ENCODE assay signal across 1 cellular context in the genomic region with DNA sequence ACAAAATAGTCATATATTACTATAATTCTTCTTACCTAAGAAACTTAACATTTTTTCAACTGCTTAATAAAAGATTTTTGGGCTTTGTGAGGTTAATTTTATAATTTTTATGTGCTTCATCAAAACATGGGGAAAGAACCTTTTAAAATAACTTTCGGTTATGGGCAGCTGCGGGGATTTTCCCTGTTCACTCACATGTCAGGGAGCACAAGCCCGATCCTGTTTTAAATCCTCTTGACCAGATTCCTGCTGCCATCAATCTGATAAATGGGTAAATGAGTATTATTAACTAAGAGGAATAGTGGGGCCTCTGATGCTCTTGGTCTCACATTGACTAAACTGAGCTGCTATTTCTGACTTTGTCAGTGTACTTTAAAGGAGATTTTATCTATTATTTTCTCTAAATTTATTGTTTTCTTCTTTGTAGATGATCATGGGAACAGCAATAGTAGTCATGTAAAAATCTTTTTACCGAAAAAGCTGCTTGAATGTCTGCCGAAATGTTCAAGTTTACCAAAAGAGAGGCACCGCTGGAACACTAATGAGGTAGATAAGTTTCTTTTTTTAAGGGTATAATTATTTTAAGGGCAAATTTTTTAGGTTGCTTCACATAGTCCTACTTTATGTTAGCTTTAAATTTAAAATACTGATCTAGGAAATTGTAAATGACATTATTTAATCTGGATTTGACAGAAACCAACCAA.
TF ChIP-seq lines count a peak whose summit lies in the region.

No MANE protein-coding gene starts in this region.

TF ChIP-seq in GM12878, 131 proteins besides CTCF, POLR2A, EP300 and RAD21 (continued from another document and continues in another):
- TF ChIP-seq, protein P1, sequence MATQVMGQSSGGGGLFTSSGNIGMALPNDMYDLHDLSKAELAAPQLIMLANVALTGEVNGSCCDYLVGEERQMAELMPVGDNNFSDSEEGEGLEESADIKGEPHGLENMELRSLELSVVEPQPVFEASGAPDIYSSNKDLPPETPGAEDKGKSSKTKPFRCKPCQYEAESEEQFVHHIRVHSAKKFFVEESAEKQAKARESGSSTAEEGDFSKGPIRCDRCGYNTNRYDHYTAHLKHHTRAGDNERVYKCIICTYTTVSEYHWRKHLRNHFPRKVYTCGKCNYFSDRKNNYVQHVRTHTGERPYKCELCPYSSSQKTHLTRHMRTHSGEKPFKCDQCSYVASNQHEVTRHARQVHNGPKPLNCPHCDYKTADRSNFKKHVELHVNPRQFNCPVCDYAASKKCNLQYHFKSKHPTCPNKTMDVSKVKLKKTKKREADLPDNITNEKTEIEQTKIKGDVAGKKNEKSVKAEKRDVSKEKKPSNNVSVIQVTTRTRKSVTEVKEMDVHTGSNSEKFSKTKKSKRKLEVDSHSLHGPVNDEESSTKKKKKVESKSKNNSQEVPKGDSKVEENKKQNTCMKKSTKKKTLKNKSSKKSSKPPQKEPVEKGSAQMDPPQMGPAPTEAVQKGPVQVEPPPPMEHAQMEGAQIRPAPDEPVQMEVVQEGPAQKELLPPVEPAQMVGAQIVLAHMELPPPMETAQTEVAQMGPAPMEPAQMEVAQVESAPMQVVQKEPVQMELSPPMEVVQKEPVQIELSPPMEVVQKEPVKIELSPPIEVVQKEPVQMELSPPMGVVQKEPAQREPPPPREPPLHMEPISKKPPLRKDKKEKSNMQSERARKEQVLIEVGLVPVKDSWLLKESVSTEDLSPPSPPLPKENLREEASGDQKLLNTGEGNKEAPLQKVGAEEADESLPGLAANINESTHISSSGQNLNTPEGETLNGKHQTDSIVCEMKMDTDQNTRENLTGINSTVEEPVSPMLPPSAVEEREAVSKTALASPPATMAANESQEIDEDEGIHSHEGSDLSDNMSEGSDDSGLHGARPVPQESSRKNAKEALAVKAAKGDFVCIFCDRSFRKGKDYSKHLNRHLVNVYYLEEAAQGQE (IDR thresholded peaks at IDR 0.05; ENCODE audit: low read depth, low read length) = no peak
- TF ChIP-seq STAT3 (IDR thresholded peaks at IDR 0.05; ENCODE audit: low read depth, low read length) (no peak), NFIC (IDR thresholded peaks at IDR 0.05; ENCODE audit: low read depth, low read length) (no peak), MTA2 (IDR thresholded peaks at IDR 0.05; ENCODE audit: low read depth) (peak; percentile 40; the same call in 1 of the 2 replicates), SMARCA5 (IDR thresholded peaks at IDR 0.05) (no peak), ZNF274 (IDR thresholded peaks at IDR 0.05; ENCODE audit: insufficient read depth, insufficient read length) (no peak), JUNB (IDR thresholded peaks at IDR 0.05) (no peak), ZBTB40 (IDR thresholded peaks at IDR 0.05; ENCODE audit: borderline replicate concordance) (peak; percentile 35; the same call in 1 of the 2 replicates), SMAD1 (IDR thresholded peaks at IDR 0.05; ENCODE audit: low read depth, partially characterized antibody) (no peak), POU2F2 (IDR thresholded peaks at IDR 0.05; ENCODE audit: borderline replicate concordance, low read depth, low read length) (no peak), ZBTB33 (IDR thresholded peaks at IDR 0.05) (no peak), DPF2 (IDR thresholded peaks at IDR 0.05) (peak; percentile 32; the same call in 1 of the 2 replicates), GATAD2B (conservative IDR thresholded peaks at IDR 0.05; ENCODE audit: low read depth) (no peak), BCL3 (IDR thresholded peaks at IDR 0.05; ENCODE audit: borderline replicate concordance, insufficient read depth, low read depth, low read length, poor library complexity, severe bottlenecking) (no peak), NRF1 (conservative IDR thresholded peaks at IDR 0.05; ENCODE audit: low read depth, low read length) (no peak), RUNX3 (IDR thresholded peaks at IDR 0.05; ENCODE audit: low read length) (no peak), POLR2AphosphoS2 (IDR thresholded peaks at IDR 0.05; ENCODE audit: low read depth, low read length) (no peak), TCF12 (IDR thresholded peaks at IDR 0.05; ENCODE audit: low read depth, low read length) (0 out of 2 replicates have a peak, but pooled peaks have one; percentile 65), EZH2 (IDR thresholded peaks at IDR 0.05; ENCODE audit: borderline replicate concordance, control insufficient read depth, low read depth, low read length) (no peak), EGR1 (IDR thresholded peaks at IDR 0.05; ENCODE audit: borderline replicate concordance in 1 of 2, low read depth in 2 of 2, low read length in 2 of 2) (no peak), ZNF384 (IDR thresholded peaks at IDR 0.05; ENCODE audit: borderline replicate concordance, low read depth, low read length) (no peak), KAT2A (conservative IDR thresholded peaks at IDR 0.05; ENCODE audit: control insufficient read depth, low read depth, low read length) (no peak), MXI1 (IDR thresholded peaks at IDR 0.05; ENCODE audit: low read depth, low read length) (no peak), CREM (IDR thresholded peaks at IDR 0.05; ENCODE audit: low read depth) (no peak), ZNF592 (IDR thresholded peaks at IDR 0.05) (no peak), EED (IDR thresholded peaks at IDR 0.05; ENCODE audit: low read depth) (no peak), NFXL1 (IDR thresholded peaks at IDR 0.05; ENCODE audit: borderline replicate concordance) (no peak), TCF7 (IDR thresholded peaks at IDR 0.05; ENCODE audit: borderline replicate concordance) (no peak), POLR2AphosphoS5 (IDR thresholded peaks at IDR 0.05; ENCODE audit: low read length) (no peak)
- TF ChIP-seq, protein P2, sequence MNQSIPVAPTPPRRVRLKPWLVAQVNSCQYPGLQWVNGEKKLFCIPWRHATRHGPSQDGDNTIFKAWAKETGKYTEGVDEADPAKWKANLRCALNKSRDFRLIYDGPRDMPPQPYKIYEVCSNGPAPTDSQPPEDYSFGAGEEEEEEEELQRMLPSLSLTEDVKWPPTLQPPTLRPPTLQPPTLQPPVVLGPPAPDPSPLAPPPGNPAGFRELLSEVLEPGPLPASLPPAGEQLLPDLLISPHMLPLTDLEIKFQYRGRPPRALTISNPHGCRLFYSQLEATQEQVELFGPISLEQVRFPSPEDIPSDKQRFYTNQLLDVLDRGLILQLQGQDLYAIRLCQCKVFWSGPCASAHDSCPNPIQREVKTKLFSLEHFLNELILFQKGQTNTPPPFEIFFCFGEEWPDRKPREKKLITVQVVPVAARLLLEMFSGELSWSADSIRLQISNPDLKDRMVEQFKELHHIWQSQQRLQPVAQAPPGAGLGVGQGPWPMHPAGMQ (IDR thresholded peaks at IDR 0.05; ENCODE audit: borderline replicate concordance) = no peak
- TF ChIP-seq, protein P3, sequence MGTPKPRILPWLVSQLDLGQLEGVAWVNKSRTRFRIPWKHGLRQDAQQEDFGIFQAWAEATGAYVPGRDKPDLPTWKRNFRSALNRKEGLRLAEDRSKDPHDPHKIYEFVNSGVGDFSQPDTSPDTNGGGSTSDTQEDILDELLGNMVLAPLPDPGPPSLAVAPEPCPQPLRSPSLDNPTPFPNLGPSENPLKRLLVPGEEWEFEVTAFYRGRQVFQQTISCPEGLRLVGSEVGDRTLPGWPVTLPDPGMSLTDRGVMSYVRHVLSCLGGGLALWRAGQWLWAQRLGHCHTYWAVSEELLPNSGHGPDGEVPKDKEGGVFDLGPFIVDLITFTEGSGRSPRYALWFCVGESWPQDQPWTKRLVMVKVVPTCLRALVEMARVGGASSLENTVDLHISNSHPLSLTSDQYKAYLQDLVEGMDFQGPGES (IDR thresholded peaks at IDR 0.05) = no peak
- TF ChIP-seq, protein P4, sequence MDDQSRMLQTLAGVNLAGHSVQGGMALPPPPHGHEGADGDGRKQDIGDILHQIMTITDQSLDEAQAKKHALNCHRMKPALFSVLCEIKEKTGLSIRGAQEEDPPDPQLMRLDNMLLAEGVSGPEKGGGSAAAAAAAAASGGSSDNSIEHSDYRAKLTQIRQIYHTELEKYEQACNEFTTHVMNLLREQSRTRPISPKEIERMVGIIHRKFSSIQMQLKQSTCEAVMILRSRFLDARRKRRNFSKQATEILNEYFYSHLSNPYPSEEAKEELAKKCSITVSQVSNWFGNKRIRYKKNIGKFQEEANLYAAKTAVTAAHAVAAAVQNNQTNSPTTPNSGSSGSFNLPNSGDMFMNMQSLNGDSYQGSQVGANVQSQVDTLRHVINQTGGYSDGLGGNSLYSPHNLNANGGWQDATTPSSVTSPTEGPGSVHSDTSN (IDR thresholded peaks at IDR 0.05; ENCODE audit: insufficient replicate concordance, low read depth, low read length) = no peak
